ENCODE assay signal across 10 cellular contexts in the genomic region with DNA sequence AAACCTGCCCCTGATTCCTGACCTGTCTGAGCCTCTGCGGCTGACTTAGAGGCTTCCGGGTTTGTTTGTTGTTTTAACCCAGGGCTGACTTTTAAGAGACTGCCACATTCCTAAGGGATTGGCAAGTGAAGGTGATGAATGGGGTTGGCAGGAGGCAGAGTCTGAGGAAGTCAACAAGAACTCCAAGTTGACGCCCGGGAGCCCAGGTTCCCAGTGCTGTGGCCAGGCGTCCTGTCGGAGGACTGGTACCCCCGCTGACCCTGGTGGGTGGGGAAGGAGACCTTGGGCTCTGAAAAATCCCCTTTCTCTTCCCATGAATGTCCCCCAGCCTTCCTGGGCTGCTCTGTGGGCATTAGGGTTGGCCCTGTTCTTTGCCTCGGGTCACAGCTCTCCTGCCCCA. TPM values are rescaled to one million over a fixed set of nuclear protein-coding genes. Genes with fewer than 3 reads are reported as not detected.
A peak's percentile ranks its signal among the peaks of the same experiment; 100 is the strongest.
DNase-seq lines count a peak whose midpoint lies in the region; ATAC-seq and TF ChIP-seq lines count a peak whose summit lies in the region.
"Had no signal": no experiment of that assay in that cellular context is flagged by ENCODE, and none has a peak within 500 bp of the region (broad histone marks: within the 10 kb centered on the region; RNA-seq: fewer than 3 reads in every experiment).

No MANE protein-coding gene starts in this region.

- H3K4me3 ChIP-seq in ACC112 (ENCODE audit: low read depth, low read length) = peak overlapping the region; percentile 25; the same call in 1 of the 2 replicates
- no peak overlapping the region for H3K4me3 ChIP-seq in LNCaP clone FGC (ENCODE audit: low read depth, low read length)
- H3K4me3 ChIP-seq in mucosa of descending colon = no peak overlapping the region

- no peaks in the 10 kb centered on the region for H3K9me3 Mint-ChIP-seq in stimulated activated effector memory CD8-positive, alpha-beta T cell treated with anti-CD3 and anti-CD28 coated beads, Interleukin-12 subunit alpha, Interleukin-12 subunit beta, amount 100 ng/mL, for 72 hours

- TF ChIP-seq CTCF in LNCaP clone FGC (IDR thresholded peaks at IDR 0.05; ENCODE audit: control insufficient read depth, extremely low read depth, insufficient read depth) = no peak
- no peak for TF ChIP-seq CTCF in mucosa of descending colon (IDR thresholded peaks at IDR 0.05)

- no peak overlapping the region for H3K27ac Mint-ChIP-seq in stimulated activated effector memory CD8-positive, alpha-beta T cell treated with anti-CD3 and anti-CD28 coated beads, Interleukin-12 subunit alpha, Interleukin-12 subunit beta, amount 100 ng/mL, for 72 hours

- no peaks in the 10 kb centered on the region for H3K79me2 ChIP-seq in ACC112 (ENCODE audit: control insufficient read depth, insufficient read depth, low read length, unreplicated experiment)

- H3K4me3 Mint-ChIP-seq in stimulated activated effector memory CD8-positive, alpha-beta T cell treated with anti-CD3 and anti-CD28 coated beads, Interleukin-12 subunit alpha, Interleukin-12 subunit beta, amount 100 ng/mL, for 72 hours = no peak overlapping the region

- peaks cover 22% of the 10 kb centered on the region for H3K4me1 Mint-ChIP-seq in stimulated activated effector memory CD8-positive, alpha-beta T cell treated with anti-CD3 and anti-CD28 coated beads, Interleukin-12 subunit alpha, Interleukin-12 subunit beta, amount 100 ng/mL, for 72 hours

- no peak overlapping the region; the same call in 1 of the 2 replicates for H3K27ac ChIP-seq in ACC112 (ENCODE audit: low read depth, low read length)

- peak; percentile 82 for DNase-seq in LNCaP clone FGC (ENCODE audit: low read depth)
- DNase-seq in dermis blood vessel endothelial cell = peak; percentile 73
- DNase-seq in mucosa of descending colon = peak in 2 of 3 donors; percentile 45 to 46
- no peak for DNase-seq in stimulated activated effector memory CD8-positive, alpha-beta T cell treated with anti-CD3 and anti-CD28 coated beads, Interleukin-12 subunit alpha, Interleukin-12 subunit beta, amount 100 ng/mL, for 72 hours (ENCODE audit: low spot score in 2 of 2)
- no peak for DNase-seq in NCI-H82 treated with DMSO at 0.1 percent for 48 hours (lab: John Stamatoyannopoulos, UW; ENCODE audit: unreplicated experiment)
- DNase-seq: C1 segment of cervical spinal cord, head of caudate nucleus had no signal

- H3K4me1 ChIP-seq in ACC112 (ENCODE audit: control insufficient read depth, insufficient read depth, low read length, unreplicated experiment) (peaks cover 41% of the 10 kb centered on the region), mucosa of descending colon (ENCODE audit: low read depth) (peaks cover 22% of the 10 kb centered on the region)

- peak overlapping the region; percentile 21 for H2AFZ ChIP-seq in ACC112 (ENCODE audit: low read length, unreplicated experiment)

- intact Hi-C loops in mucosa of descending colon (cut with DNase I, micrococcal nuclease) = no loop called here

- H3K36me3 Mint-ChIP-seq in stimulated activated effector memory CD8-positive, alpha-beta T cell treated with anti-CD3 and anti-CD28 coated beads, Interleukin-12 subunit alpha, Interleukin-12 subunit beta, amount 100 ng/mL, for 72 hours = peaks cover 7% of the 10 kb centered on the region

- ATAC-seq in mucosa of descending colon (peak; percentile 42), GM18861 (IDR thresholded peaks at IDR 0.05; ENCODE audit: unreplicated experiment) (no peak), GM19397 (IDR thresholded peaks at IDR 0.05; ENCODE audit: unreplicated experiment) (no peak)
- no peak for ATAC-seq in stimulated activated effector memory CD8-positive, alpha-beta T cell treated with anti-CD3 and anti-CD28 coated beads, Interleukin-12 subunit alpha, Interleukin-12 subunit beta, amount 100 ng/mL, for 72 hours

- H3K36me3 ChIP-seq in ACC112 (ENCODE audit: insufficient read depth, low read length) (no peaks in the 10 kb centered on the region; the same call in 1 of the 2 replicates), mucosa of descending colon (ENCODE audit: low read depth) (no peaks in the 10 kb centered on the region)

- no peaks in the 10 kb centered on the region for H3K27me3 ChIP-seq in ACC112 (ENCODE audit: insufficient read depth, low read length)

- no peaks in the 10 kb centered on the region for H3K9me3 ChIP-seq in mucosa of descending colon

RNA-seq across cellular contexts. Expression of gene EPS8L3, which starts 19.7 kb away (rescaled TPM):
- not detected in 2 replicates for total RNA-seq in dermis blood vessel endothelial cell
- total RNA-seq in mucosa of descending colon = 100 to 1,000 TPM; 211 to 539 (median 356) TPM

RNA-seq across cellular contexts. Expression of gene GSTM3, which starts 42.6 kb away (rescaled TPM):
- total RNA-seq in dermis blood vessel endothelial cell = 25.1 and 54.1 TPM in 2 replicates
- 10 to 100 TPM in 2 of 3 donors, 1 to 10 TPM in 1; 4.9 to 84.8 (median 12.4) TPM for total RNA-seq in mucosa of descending colon

Comparison
In these comparisons a context has a peak if more than half of its experiments do, and no peak if none do; other contexts are left out.
1. DNase-seq: peak in LNCaP clone FGC (single experiment), dermis blood vessel endothelial cell (single experiment) and mucosa of descending colon (2 of 3); none in stimulated activated effector memory CD8-positive, alpha-beta T cell treated with anti-CD3 and anti-CD28 coated beads, Interleukin-12 subunit alpha, Interleukin-12 subunit beta, amount 100 ng/mL, for 72 hours (0 of 2) and NCI-H82 treated with DMSO at 0.1 percent for 48 hours (single experiment).
2. RNA of gene EPS8L3, which starts 19.7 kb away (total RNA-seq): 211 to 539 TPM in mucosa of descending colon; not detected in dermis blood vessel endothelial cell; every median in the first group is over 100 times any median in the second.